25 cellular contexts compared by ENCODE assay signal in genomic region chr3:179289295-179289694, GRCh38. TPM values are rescaled to one million over a fixed set of nuclear protein-coding genes. Genes with fewer than 3 reads are reported as not detected.
"Had no signal": no experiment of that assay in that cellular context is flagged by ENCODE, and none has a peak within 500 bp of the region (broad histone marks: within the 10 kb centered on the region; RNA-seq: fewer than 3 reads in every experiment).

No MANE protein-coding gene starts in this region.

- H3K4me1 Mint-ChIP-seq: neural crest cell; stimulated activated memory B cell treated with anti-CD40 and anti-IgM and Interleukin-4, amounts not matched to agents 10 μg/mL and 1 μg/mL and 100 μg/mL, for 72 hours; stimulated activated naive CD8-positive, alpha-beta T cell treated with anti-CD3 and anti-CD28 coated beads, Interleukin-15, amount 100 ng/mL, for 72 hours had no signal

- H3K36me3 Mint-ChIP-seq: natural killer cell treated with Interleukin-12 subunit alpha and Interleukin-12 subunit beta and Interleukin-15 and Interleukin-18, amount 100 ng/mL, for 72 hours; stimulated activated memory B cell treated with anti-CD40 and anti-IgM and Interleukin-4, amounts not matched to agents 10 μg/mL and 1 μg/mL and 100 μg/mL, for 72 hours; type B pancreatic cell had no signal

- H3K27me3 ChIP-seq: neutrophil, right atrium auricular region, right lobe of liver, tibial nerve, uterus had no signal

- H3K36me3 ChIP-seq: left ventricle myocardium inferior, neutrophil, right atrium auricular region, right lobe of liver, tibial nerve, uterus had no signal

- H3K4me3 Mint-ChIP-seq: naive thymus-derived CD4-positive, alpha-beta T cell; natural killer cell treated with Interleukin-12 subunit alpha and Interleukin-12 subunit beta and Interleukin-15 and Interleukin-18, amount 100 ng/mL, for 72 hours; neural crest cell; stimulated activated memory B cell treated with anti-CD40 and anti-IgM and Interleukin-4, amounts not matched to agents 10 μg/mL and 1 μg/mL and 100 μg/mL, for 72 hours; stimulated activated naive CD8-positive, alpha-beta T cell treated with anti-CD3 and anti-CD28 coated beads, Interleukin-15, amount 100 ng/mL, for 72 hours; type B pancreatic cell had no signal

- H3K9me3 Mint-ChIP-seq: natural killer cell treated with Interleukin-12 subunit alpha and Interleukin-12 subunit beta and Interleukin-15 and Interleukin-18, amount 100 ng/mL, for 72 hours; neural crest cell; stimulated activated memory B cell treated with anti-CD40 and anti-IgM and Interleukin-4, amounts not matched to agents 10 μg/mL and 1 μg/mL and 100 μg/mL, for 72 hours; stimulated activated naive CD8-positive, alpha-beta T cell treated with anti-CD3 and anti-CD28 coated beads, Interleukin-15, amount 100 ng/mL, for 72 hours; type B pancreatic cell had no signal

- H3K9me3 ChIP-seq: left ventricle myocardium inferior, mucosa of descending colon, neutrophil, right atrium auricular region, right lobe of liver, tibial nerve, uterus had no signal

- H3K4me3 ChIP-seq: left ventricle myocardium inferior, lung, mucosa of descending colon, right atrium auricular region, right lobe of liver, smooth muscle cell, tibial nerve, uterus had no signal

- DNase-seq: islet precursor cell; left ventricle myocardium inferior; midbrain; mucosa of descending colon; naive thymus-derived CD4-positive, alpha-beta T cell; occipital lobe; right lobe of liver; stimulated activated CD4-positive, alpha-beta T cell treated with anti-CD3 and anti-CD28 coated beads, Interleukin-1b, Interleukin-23, amount 100 ng/mL, for 48 hours; stimulated activated CD4-positive, alpha-beta T cell treated with anti-CD3 and anti-CD28 coated beads, Interleukin-2, amount 100 ng/mL, for 48 hours; stimulated activated CD4-positive, alpha-beta T cell treated with anti-CD3 and anti-CD28 coated beads, Interleukin-4, amount 100 ng/mL, for 4 hours; stimulated activated CD8-positive, alpha-beta memory T cell treated with anti-CD3 and anti-CD28 coated beads, Interleukin-4, amount 100 ng/mL, for 48 hours; stimulated activated naive CD4-positive, alpha-beta T cell treated with Interleukin-2 at 50 U/mL for 16 hours; stimulated activated naive CD8-positive, alpha-beta T cell treated with anti-CD3 and anti-CD28 coated beads, Interleukin-15, amount 100 ng/mL, for 72 hours; substantia nigra; uterus had no signal

- H3K27me3 Mint-ChIP-seq: progenitor cell of endocrine pancreas; stimulated activated memory B cell treated with anti-CD40 and anti-IgM and Interleukin-4, amounts not matched to agents 10 μg/mL and 1 μg/mL and 100 μg/mL, for 72 hours; stimulated activated naive CD8-positive, alpha-beta T cell treated with anti-CD3 and anti-CD28 coated beads, Interleukin-15, amount 100 ng/mL, for 72 hours; type B pancreatic cell had no signal

- H3K27ac Mint-ChIP-seq: naive thymus-derived CD4-positive, alpha-beta T cell; natural killer cell treated with Interleukin-12 subunit alpha and Interleukin-12 subunit beta and Interleukin-15 and Interleukin-18, amount 100 ng/mL, for 72 hours; progenitor cell of endocrine pancreas; stimulated activated memory B cell treated with anti-CD40 and anti-IgM and Interleukin-4, amounts not matched to agents 10 μg/mL and 1 μg/mL and 100 μg/mL, for 72 hours; stimulated activated naive CD8-positive, alpha-beta T cell treated with anti-CD3 and anti-CD28 coated beads, Interleukin-15, amount 100 ng/mL, for 72 hours; type B pancreatic cell had no signal

- H3K4me1 ChIP-seq: left ventricle myocardium inferior, right atrium auricular region, right lobe of liver, tibial nerve, uterus had no signal

- H3K27ac ChIP-seq: left ventricle myocardium inferior, neutrophil, right atrium auricular region, right lobe of liver, tibial nerve, uterus had no signal

- ATAC-seq: mucosa of descending colon; naive thymus-derived CD4-positive, alpha-beta T cell; natural killer cell treated with Interleukin-12 subunit alpha and Interleukin-12 subunit beta and Interleukin-15 and Interleukin-18, amount 100 ng/mL, for 72 hours; right lobe of liver; stimulated activated memory B cell treated with anti-CD40 and anti-IgM and Interleukin-4, amounts not matched to agents 10 μg/mL and 1 μg/mL and 100 μg/mL, for 72 hours; stimulated activated naive CD8-positive, alpha-beta T cell treated with anti-CD3 and anti-CD28 coated beads, Interleukin-15, amount 100 ng/mL, for 72 hours had no signal

- H3K4me2 ChIP-seq: smooth muscle cell had no signal

RNA-seq across cellular contexts. Expression of gene KCNMB3, which starts 38.4 kb away (rescaled TPM):
- polyA plus RNA-seq: smooth muscle cell had no signal
